ENCODE assay signal across 10 cellular contexts in genomic region chr11:122681731-122682130, GRCh38. TPM values are rescaled to one million over a fixed set of nuclear protein-coding genes. Genes with fewer than 3 reads are reported as not detected.
DNase-seq lines count a peak whose midpoint lies in the region; ATAC-seq and TF ChIP-seq lines count a peak whose summit lies in the region.
"Had no signal": no experiment of that assay in that cellular context is flagged by ENCODE, and none has a peak within 500 bp of the region (broad histone marks: within the 10 kb centered on the region; RNA-seq: fewer than 3 reads in every experiment).

No MANE protein-coding gene starts in this region.

- peaks cover 4% of the 10 kb centered on the region for H3K36me3 ChIP-seq in OCI-LY7 (ENCODE audit: insufficient read depth, low read length)

- DNase-seq in A172 (ENCODE audit: low spot score): peak; percentile 14
- DNase-seq in G401 (ENCODE audit: low spot score): peak; percentile 89
- DNase-seq in OCI-LY7 (ENCODE audit: low spot score): no peak
- peak; percentile 52 for DNase-seq in glomerular visceral epithelial cell (ENCODE audit: extremely low spot score)
- DNase-seq in sciatic nerve (ENCODE audit: low spot score): no peak
- DNase-seq in epidermal melanocyte (ENCODE audit: insufficient read length, low spot score): no peak
- DNase-seq: activated CD4-positive, alpha-beta T cell treated with anti-CD3 and anti-CD28 coated beads, Interleukin-2, amount 50 U/mL, for 1 hour; activated naive CD4-positive, alpha-beta T cell had no signal

- no TSS peak for BruUV-seq in OCI-LY7 (replicated peaks; lab: Mats Ljungman, UMichigan)

- H3K4me1 ChIP-seq in OCI-LY7 (ENCODE audit: insufficient read depth, low read length, poor library complexity, severe bottlenecking): peaks cover 56% of the 10 kb centered on the region

- H3K79me2 ChIP-seq in OCI-LY7 (ENCODE audit: insufficient read depth, low read depth, low read length): peaks cover 37% of the 10 kb centered on the region; the same call in 1 of the 2 replicates

- H3K9me2 ChIP-seq in OCI-LY7 (ENCODE audit: insufficient read depth, low read length): no peaks in the 10 kb centered on the region

- ATAC-seq in GM19395 (IDR thresholded peaks at IDR 0.05; ENCODE audit: unreplicated experiment) (no peak), HG03025 (IDR thresholded peaks at IDR 0.05; ENCODE audit: low FRiP score, unreplicated experiment) (no peak), sciatic nerve (no peak)

- H3K27ac ChIP-seq in OCI-LY7 (ENCODE audit: low read depth, low read length, poor library complexity, severe bottlenecking): no peak overlapping the region

- CTCF ChIA-PET in OCI-LY7 (lab: Charles Lee; ENCODE audit: unreplicated experiment): interaction anchor here (0.7 kb wide), 1 partner anchor 14 kb away, joined by 3 read pairs; no protein-coding TSS in a partner anchor

- in situ Hi-C loops in G401 (cut with HindIII; ENCODE audit: low sequenced_read_pairs): no loop called here

- POLR2A ChIA-PET in OCI-LY7 (lab: Charles Lee): interaction anchor here (0.5 to 2.0 kb wide), 3 partner anchors 9 to 1286 kb away, joined by 3 to 6 read pairs (median 3); no protein-coding TSS in a partner anchor

- H3K4me2 ChIP-seq in OCI-LY7 (ENCODE audit: low read length): no peak overlapping the region

- TF ChIP-seq CTCF in OCI-LY7 (conservative IDR thresholded peaks at IDR 0.05; ENCODE audit: low read length): peak; percentile 53

- intact Hi-C loops in OCI-LY7 (cut with micrococcal nuclease; ENCODE audit: unreplicated experiment): no loop called here
- intact Hi-C loops in sciatic nerve (cut with DNase I): no loop called here

- H2AFZ ChIP-seq in OCI-LY7 (ENCODE audit: low read length): no peak overlapping the region

- H3K9me3 ChIP-seq in OCI-LY7 (ENCODE audit: low read length): no peaks in the 10 kb centered on the region

- no peak overlapping the region for H3K4me3 ChIP-seq in OCI-LY7 (ENCODE audit: low read depth, low read length, poor library complexity, severe bottlenecking)

- no peaks in the 10 kb centered on the region for H4K20me1 ChIP-seq in OCI-LY7 (ENCODE audit: insufficient read depth, low read length)

RNA-seq across cellular contexts. Expression of gene UBASH3B, which starts 26.2 kb away (rescaled TPM):
- total RNA-seq in A172 (2014; rRNA removed; shearing (Covaris generic)): 4.0 and 6.9 TPM in 2 replicates
- 0.31 and 0.78 TPM in 2 replicates for total RNA-seq in G401 (2014; rRNA removed; shearing (Covaris generic))
- 36.3 and 54.7 TPM in 2 replicates for total RNA-seq in OCI-LY7 (2014; rRNA removed; shearing (Covaris generic))
- 72.7 and 73.0 TPM in 2 replicates for total RNA-seq in OCI-LY7 (2022)
- 9.2 TPM for total RNA-seq in sciatic nerve

Comparison
In these comparisons a context has a peak if more than half of its experiments do, and no peak if none do; other contexts are left out.
1. DNase-seq: peak in A172 (single experiment), G401 (single experiment) and glomerular visceral epithelial cell (single experiment); none in OCI-LY7 (single experiment), sciatic nerve (single experiment) and epidermal melanocyte (single experiment).